In genomic region chr15:93866996-93867395, GRCh38 we compare ENCODE assay signal across 25 cellular contexts.
"Had no signal": no experiment of that assay in that cellular context is flagged by ENCODE, and none has a peak within 500 bp of the region (broad histone marks: within the 10 kb centered on the region; RNA-seq: fewer than 3 reads in every experiment).

No MANE protein-coding gene starts in this region.

- H3K36me3 ChIP-seq: brain microvascular endothelial cell, cardiac muscle cell, WERI-Rb-1 had no signal

- H3K4me3 ChIP-seq: cardiac muscle cell had no signal

- H3K27ac ChIP-seq: brain microvascular endothelial cell, cardiac muscle cell, WERI-Rb-1 had no signal

- H3K27me3 ChIP-seq: brain microvascular endothelial cell had no signal

- DNase-seq: activated CD4-positive, alpha-beta memory T cell treated with anti-CD3 and anti-CD28 coated beads, Interleukin-2, amount 10 ng/mL, durations not matched to agents 7 days and 5 days; activated CD4-positive, alpha-beta T cell treated with anti-CD3 and anti-CD28 coated beads for 36 hours; activated CD4-positive, alpha-beta T cell treated with anti-CD3 and anti-CD28 coated beads, Interleukin-2, amount 50 U/mL, for 1 hour; activated gamma-delta T cell treated with Interleukin-2 at 50 U/mL for 16 hours; activated naive CD4-positive, alpha-beta T cell treated with anti-CD3 and anti-CD28 coated beads, Interleukin-2, amount 10 ng/mL, durations not matched to agents 7 days and 5 days; activated naive CD8-positive, alpha-beta T cell treated with anti-CD3 and anti-CD28 coated beads for 36 hours; activated T-cell treated with anti-CD3 and anti-CD28 coated beads for 4 hours; activated T-cell treated with anti-CD3 and anti-CD28 coated beads, Interleukin-2, amount 50 U/mL, for 48 hours; brain microvascular endothelial cell; IMR-90; Kasumi-1; KBM-7; NCI-H1105 treated with DMSO at 0.1 percent for 48 hours; NCI-H146; NCI-H187 treated with DMSO at 0.1 percent for 48 hours; NCI-H2081 treated with DMSO at 0.1 percent for 48 hours; NCI-H446; OCI-M1; RPMI8226; SHP77 treated with DMSO at 0.1 percent for 48 hours; T-helper 1 cell; WERI-Rb-1 had no signal

- H3K4me3 Mint-ChIP-seq: activated CD4-positive, alpha-beta memory T cell treated with anti-CD3 and anti-CD28 coated beads, Interleukin-2, amount 10 ng/mL, durations not matched to agents 7 days and 5 days; activated CD4-positive, alpha-beta T cell treated with anti-CD3 and anti-CD28 coated beads for 36 hours; activated naive CD4-positive, alpha-beta T cell treated with anti-CD3 and anti-CD28 coated beads, Interleukin-2, amount 10 ng/mL, durations not matched to agents 7 days and 5 days; activated naive CD8-positive, alpha-beta T cell treated with anti-CD3 and anti-CD28 coated beads for 36 hours; activated T-helper 17 cell treated with anti-CD3 and anti-CD28 coated beads, Interleukin-2, amount 50 U/mL, for 72 hours had no signal

- ATAC-seq: activated CD4-positive, alpha-beta T cell treated with anti-CD3 and anti-CD28 coated beads for 36 hours; activated T-helper 17 cell treated with anti-CD3 and anti-CD28 coated beads, Interleukin-2, amount 50 U/mL, for 72 hours; Panc1 had no signal

- H3K27ac Mint-ChIP-seq: activated CD4-positive, alpha-beta memory T cell treated with anti-CD3 and anti-CD28 coated beads, Interleukin-2, amount 10 ng/mL, durations not matched to agents 7 days and 5 days; activated CD4-positive, alpha-beta T cell treated with anti-CD3 and anti-CD28 coated beads for 36 hours; activated naive CD4-positive, alpha-beta T cell treated with anti-CD3 and anti-CD28 coated beads, Interleukin-2, amount 10 ng/mL, durations not matched to agents 7 days and 5 days; activated naive CD8-positive, alpha-beta T cell treated with anti-CD3 and anti-CD28 coated beads for 36 hours; activated T-helper 17 cell treated with anti-CD3 and anti-CD28 coated beads, Interleukin-2, amount 50 U/mL, for 72 hours had no signal

- H3K9me3 Mint-ChIP-seq: activated CD4-positive, alpha-beta memory T cell treated with anti-CD3 and anti-CD28 coated beads, Interleukin-2, amount 10 ng/mL, durations not matched to agents 7 days and 5 days; activated naive CD4-positive, alpha-beta T cell treated with anti-CD3 and anti-CD28 coated beads, Interleukin-2, amount 10 ng/mL, durations not matched to agents 7 days and 5 days; activated naive CD8-positive, alpha-beta T cell treated with anti-CD3 and anti-CD28 coated beads for 36 hours; activated T-helper 17 cell treated with anti-CD3 and anti-CD28 coated beads, Interleukin-2, amount 50 U/mL, for 72 hours had no signal

- H3K36me3 Mint-ChIP-seq: activated naive CD4-positive, alpha-beta T cell treated with anti-CD3 and anti-CD28 coated beads, Interleukin-2, amount 10 ng/mL, durations not matched to agents 7 days and 5 days; activated naive CD8-positive, alpha-beta T cell treated with anti-CD3 and anti-CD28 coated beads for 36 hours had no signal
